19 cellular contexts compared by ENCODE assay signal in the genomic region with DNA sequence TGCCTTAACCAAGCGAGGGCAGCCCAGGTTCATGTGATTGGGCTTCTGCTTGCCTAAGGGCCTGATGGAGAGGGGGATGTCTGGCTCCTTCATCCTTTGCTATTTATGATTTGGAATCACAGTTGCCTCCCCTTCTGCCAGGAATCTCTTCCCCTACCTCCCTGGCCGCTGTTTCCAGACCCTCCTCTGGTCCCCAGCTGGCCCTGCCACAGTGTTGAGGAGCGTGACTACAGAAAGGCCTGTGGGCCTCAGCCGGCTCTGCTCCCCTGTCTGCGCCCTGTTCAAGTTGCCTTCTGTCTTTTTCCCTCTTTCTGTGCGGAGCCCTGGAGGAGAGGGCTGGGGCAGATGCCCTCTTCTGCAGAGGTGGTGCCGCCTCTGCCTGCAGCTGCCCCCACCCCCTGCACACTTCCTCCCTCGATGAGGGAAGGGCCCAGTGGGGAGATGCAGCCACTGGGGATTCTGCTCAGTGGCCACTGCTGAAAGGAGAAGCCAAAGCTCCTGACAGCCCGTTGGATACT. TPM values are rescaled to one million over a fixed set of nuclear protein-coding genes. Genes with fewer than 3 reads are reported as not detected.
DNase-seq lines count a peak whose midpoint lies in the region; ATAC-seq, FAIRE-seq and TF ChIP-seq lines count a peak whose summit lies in the region.
"Had no signal": no experiment of that assay in that cellular context is flagged by ENCODE, and none has a peak within 500 bp of the region (broad histone marks: within the 10 kb centered on the region; RNA-seq: fewer than 3 reads in every experiment).

No MANE protein-coding gene starts in this region.

- H3K4me1 ChIP-seq in BLaER1, result peaks cover 59% of the 10 kb centered on the region
- no peaks in the 10 kb centered on the region for H3K4me1 ChIP-seq in DND-41 (ENCODE audit: insufficient read depth, low read length)
- peaks cover 19 to 28% (median 23%) of the 10 kb centered on the region in 4 experiments for H3K4me1 ChIP-seq in H1 (replicated peaks in 1 of 4; ENCODE audit: control insufficient read depth in 3 of 4, insufficient read depth in 4 of 4, low read length in 3 of 4)
- no peaks in the 10 kb centered on the region for H3K4me1 ChIP-seq in osteoblast (ENCODE audit: insufficient read depth, low read length)

- H2BK15ac ChIP-seq in H1 (ENCODE audit: low read length), result 0 out of 2 replicates have a peak overlapping the region, but pooled peaks have one; percentile 72

- no peak overlapping the region for H3K9ac ChIP-seq in BLaER1
- H3K9ac ChIP-seq in DND-41 (ENCODE audit: low read depth, low read length), result no peak overlapping the region
- no peak overlapping the region for H3K9ac ChIP-seq in H1 (replicated peaks in 1 of 4; ENCODE audit: extremely low read depth in 1 of 4, low read depth in 3 of 4, low read length in 3 of 4)

- CTCF ChIA-PET in H1 (lab: Charles Lee; ENCODE audit: partially characterized antibody), result interaction anchor here (0.6 to 3.1 kb wide), 4 partner anchors 9 to 296 kb away, joined by 3 to 10 read pairs (median 4); no protein-coding TSS in a partner anchor

- no peak overlapping the region for H3K4ac ChIP-seq in H1 (replicated peaks; ENCODE audit: insufficient read length, low read depth, low read length)

- H3K4me2 ChIP-seq in BLaER1 (peak overlapping the region; percentile 82), DND-41 (ENCODE audit: insufficient read depth, low read length) (no peak overlapping the region), H1 (ENCODE audit: insufficient read depth in 1 of 2, low read depth in 2 of 2, low read length in 2 of 2) (no peak overlapping the region), osteoblast (ENCODE audit: insufficient read depth, low read length) (no peak overlapping the region)

- no peaks in the 10 kb centered on the region for H3K79me1 ChIP-seq in H1 (ENCODE audit: low read depth, low read length)

- H3K18ac ChIP-seq in H1 (ENCODE audit: extremely low read depth, low read length), result no peak overlapping the region

- 0 out of 2 replicates have a peak overlapping the region, but pooled peaks have one; percentile 25 for H3K27ac ChIP-seq in BLaER1
- H3K27ac ChIP-seq in DND-41 (ENCODE audit: low read length), result no peak overlapping the region
- H3K27ac ChIP-seq in H1 (ENCODE audit: low read depth, low read length), result no peak overlapping the region
- no peak overlapping the region for H3K27ac ChIP-seq in osteoblast (ENCODE audit: low read depth, low read length)

- no peak overlapping the region for H3K23ac ChIP-seq in H1 (ENCODE audit: insufficient read length)

- DNase-seq in DND-41, result no peak
- no peak for DNase-seq in H1 (ENCODE audit: low read depth in 1 of 2, low spot score in 2 of 2)
- peak; percentile 58 for DNase-seq in osteoblast (ENCODE audit: insufficient read length, low spot score, missing footprints)
- no peak for DNase-seq in kidney glomerular epithelial cell (lab: John Stamatoyannopoulos, UW)
- DNase-seq in occipital lobe (lab: John Stamatoyannopoulos, UW), result no peak
- DNase-seq: CD8-positive, alpha-beta T cell; COR-L47; DMS153; DMS79 treated with DMSO at 0.1 percent for 48 hours; GDM1 had no signal

- H3K14ac ChIP-seq in H1 (ENCODE audit: insufficient read length), result no peak overlapping the region

- no peaks in the 10 kb centered on the region for H3K36me3 ChIP-seq in BLaER1
- H3K36me3 ChIP-seq in DND-41 (ENCODE audit: insufficient read depth, low read length), result no peaks in the 10 kb centered on the region
- H3K36me3 ChIP-seq in H1 (ENCODE audit: control insufficient read depth in 2 of 4, insufficient read depth in 4 of 4, low read length in 3 of 4), result no peaks in the 10 kb centered on the region
- H3K36me3 ChIP-seq in osteoblast (ENCODE audit: insufficient read depth, low read length), result peaks cover 15% of the 10 kb centered on the region

- H2AK5ac ChIP-seq in H1 (ENCODE audit: low read depth, low read length), result peak overlapping the region; percentile 57; the same call in 1 of the 2 replicates

- H3K23me2 ChIP-seq in H1 (ENCODE audit: low read depth, low read length), result peaks cover 2% of the 10 kb centered on the region

- H2BK12ac ChIP-seq in H1 (ENCODE audit: low read depth, low read length), result 0 out of 2 replicates have a peak overlapping the region, but pooled peaks have one; percentile 27

- TF ChIP-seq CTCF in DND-41 (IDR thresholded peaks at IDR 0.05; ENCODE audit: borderline replicate concordance, extremely low read depth, low read length, poor library complexity, severe bottlenecking), result no peak
- no peak for TF ChIP-seq CTCF in H1 (IDR thresholded peaks at IDR 0.05; ENCODE audit: control extremely low read depth in 1 of 3, insufficient read depth in 1 of 3, low read depth in 1 of 3, low read length in 3 of 3)
- no peak for TF ChIP-seq CTCF in osteoblast (IDR thresholded peaks at IDR 0.05; ENCODE audit: extremely low read depth, low read depth, low read length)

- no peak overlapping the region for H2BK5ac ChIP-seq in H1 (ENCODE audit: low read depth, low read length)

- WGBS in H1 (ENCODE audit: extremely low coverage in 1 of 2, insufficient coverage in 1 of 2, insufficient read length in 1 of 2, insufficient replicate concordance in 2 of 2, low coverage in 1 of 2, low lambda C conversion rate in 2 of 2, missing lambda C conversion rate in 1 of 2), 2 experiments, result 81% methylated on average over 9 of the region's 9 CpGs; no CpG with 5 or more reads in 1 of the 2 experiments

- H2BK20ac ChIP-seq in H1 (ENCODE audit: low read length), result no peak overlapping the region

- TF ChIP-seq EP300 in H1 (IDR thresholded peaks at IDR 0.05; ENCODE audit: borderline replicate concordance in 1 of 2, low read depth in 2 of 2, low read length in 2 of 2), result no peak

- no peak overlapping the region for H4K91ac ChIP-seq in H1 (replicated peaks; ENCODE audit: insufficient read length, low read length)

- H3K79me2 ChIP-seq in DND-41 (ENCODE audit: insufficient read depth, low read length) (no peaks in the 10 kb centered on the region), H1 (ENCODE audit: control insufficient read depth in 1 of 2, insufficient read depth in 2 of 2, low read length in 2 of 2) (no peaks in the 10 kb centered on the region), osteoblast (ENCODE audit: insufficient read depth, low read length) (peaks cover 5% of the 10 kb centered on the region)

- TF ChIP-seq RAD21 in H1 (IDR thresholded peaks at IDR 0.05 in 1 of 2, conservative IDR thresholded peaks at IDR 0.05 in 1 of 2; ENCODE audit: low read depth in 2 of 2, low read length in 2 of 2), result no peak

- H2AFZ ChIP-seq in DND-41 (ENCODE audit: low read depth, low read length), result no peak overlapping the region
- H2AFZ ChIP-seq in H1 (ENCODE audit: low read length), result no peak overlapping the region
- H2AFZ ChIP-seq in osteoblast (ENCODE audit: low read length), result no peak overlapping the region

- H3K9me3 ChIP-seq in BLaER1 (no peaks in the 10 kb centered on the region), DND-41 (ENCODE audit: insufficient read depth, low read length, severe bottlenecking) (no peaks in the 10 kb centered on the region), H1 (ENCODE audit: insufficient read depth in 2 of 2, low read depth in 1 of 2, low read length in 1 of 2) (no peaks in the 10 kb centered on the region), osteoblast (ENCODE audit: low read depth, low read length) (no peaks in the 10 kb centered on the region)

- no peak for TF ChIP-seq POLR2A in H1 (IDR thresholded peaks at IDR 0.05; ENCODE audit: control extremely low read depth in 1 of 2, low read depth in 2 of 2, low read length in 2 of 2)

- no peak overlapping the region for H2BK120ac ChIP-seq in H1 (replicated peaks; ENCODE audit: low read depth, low read length)

- H3K27me3 ChIP-seq in BLaER1 (peaks cover 26% of the 10 kb centered on the region), DND-41 (ENCODE audit: insufficient read depth, low read length, poor library complexity) (no peaks in the 10 kb centered on the region), H1 (replicated peaks in 1 of 4; ENCODE audit: control insufficient read depth in 3 of 4, extremely low read depth in 1 of 4, insufficient read depth in 3 of 4, low read length in 3 of 4) (no peaks in the 10 kb centered on the region; a peak in 1 of 7 replicates), osteoblast (ENCODE audit: insufficient read depth, low read length) (no peaks in the 10 kb centered on the region)

- no peak overlapping the region for H3K56ac ChIP-seq in H1 (replicated peaks; ENCODE audit: insufficient read length, low read depth, low read length)

- H4K20me1 ChIP-seq in BLaER1, result no peaks in the 10 kb centered on the region; the same call in 1 of the 2 replicates
- no peaks in the 10 kb centered on the region for H4K20me1 ChIP-seq in DND-41 (ENCODE audit: insufficient read depth, low read length)
- H4K20me1 ChIP-seq in H1 (replicated peaks in 1 of 2; ENCODE audit: control insufficient read depth in 1 of 2, insufficient read depth in 2 of 2, low read length in 2 of 2), result no peaks in the 10 kb centered on the region
- no peaks in the 10 kb centered on the region for H4K20me1 ChIP-seq in osteoblast (ENCODE audit: insufficient read depth, low read length)

- H3K4me3 ChIP-seq in BLaER1 (0 out of 2 replicates have a peak overlapping the region, but pooled peaks have one; percentile 8), DND-41 (ENCODE audit: low read depth in 1 of 2, low read length in 2 of 2) (no peak overlapping the region), H1 (ENCODE audit: extremely low read depth in 1 of 4, insufficient read depth in 2 of 4, low read depth in 3 of 4, low read length in 4 of 4) (no peak overlapping the region), osteoblast (ENCODE audit: insufficient read depth, low read length) (no peak overlapping the region)

- POLR2A ChIA-PET in H1 (lab: Charles Lee; ENCODE audit: partially characterized antibody), result no interaction called here

- H4K8ac ChIP-seq in H1 (ENCODE audit: extremely low read depth, insufficient read depth, low read length), result no peak overlapping the region

- no peak overlapping the region for H4K5ac ChIP-seq in H1 (ENCODE audit: insufficient read length, low read depth, low read length)

- FAIRE-seq in H1 (lab: Jason Lieb, UNC), result no peak
- FAIRE-seq: A204.1, D721Med, GM12892, GM19239, H54 had no signal

- 0 out of 3 replicates have a peak, but pooled peaks have one; percentile 30 for ATAC-seq in DND-41 (ENCODE audit: insufficient read depth, low read depth)
- ATAC-seq in HG03139 (IDR thresholded peaks at IDR 0.05; ENCODE audit: unreplicated experiment), result no peak
- ATAC-seq: CD8-positive, alpha-beta T cell; HCT116 had no signal

RNA-seq across cellular contexts. Expression of a gene that starts 6.5 kb away (rescaled TPM):
- total RNA-seq in H1 (2021; fragmentation: NEBNext Ultra II Directional; extraction: Animal tissue kit (Norgen Biotek cat#: 25700)), result 2.6 and 3.1 TPM in 2 replicates
- 1.3 and 1.9 TPM in 2 replicates for polyA plus RNA-seq in H1 (2011; rRNA removed)
- polyA plus RNA-seq in H1 (2011; cell fraction: cytosol; rRNA removed), result 1.8 TPM
- polyA plus RNA-seq in H1 (2011; cell fraction: nucleus; rRNA removed), result 2.7 TPM
- polyA plus RNA-seq in H1 (2012, experiment 1 of 2), result 1.0 to 2.5 TPM (median 1.8 TPM) in 4 replicates
- 1.8 TPM for polyA plus RNA-seq in H1 (2012, experiment 2 of 2)
- 1.8 TPM for polyA plus RNA-seq in H1 (2013, experiment 1 of 2)
- polyA plus RNA-seq in H1 (2013, experiment 2 of 2), result 0.81 TPM
- 1.0 and 1.6 TPM in 2 replicates for polyA minus RNA-seq in H1 (2011; rRNA and poly(A)+ RNA removed)
- 1.8 TPM for polyA minus RNA-seq in H1 (2011; cell fraction: cytosol; rRNA and poly(A)+ RNA removed)
- 3.0 TPM for polyA minus RNA-seq in H1 (2011; cell fraction: nucleus; rRNA and poly(A)+ RNA removed)
- 11.8 and 12.7 TPM in 2 replicates for total RNA-seq in osteoblast
- 5.6 TPM for total RNA-seq in occipital lobe
- polyA plus RNA-seq: CD14-positive monocyte had no signal
